Comparison of ENCODE assay signal across 21 cellular contexts in genomic region chr6:161194374-161194773, GRCh38.
"Had no signal": no experiment of that assay in that cellular context is flagged by ENCODE, and none has a peak within 500 bp of the region (broad histone marks: within the 10 kb centered on the region; RNA-seq: fewer than 3 reads in every experiment).

No MANE protein-coding gene starts in this region.

- H3K27ac Mint-ChIP-seq: dendritic cell treated with granulocyte-macrophage colony-stimulating factor and Interleukin-4, amounts not matched to agents 40 ng/mL and 50 ng/mL, for 4 days; naive thymus-derived CD8-positive, alpha-beta T cell; progenitor cell of endocrine pancreas; stimulated activated effector memory CD8-positive, alpha-beta T cell treated with anti-CD3 and anti-CD28 coated beads, Interleukin-12 subunit alpha, Interleukin-12 subunit beta, amount 100 ng/mL, for 72 hours had no signal

- H3K36me3 Mint-ChIP-seq: stimulated activated effector memory CD8-positive, alpha-beta T cell treated with anti-CD3 and anti-CD28 coated beads, Interleukin-12 subunit alpha, Interleukin-12 subunit beta, amount 100 ng/mL, for 72 hours had no signal

- DNase-seq: colonic mucosa; effector memory CD4-positive, alpha-beta T cell; esophagus squamous epithelium; hypothalamus; immature natural killer cell; islet precursor cell; kidney glomerular epithelial cell; left ventricle myocardium superior; lower lobe of right lung; naive thymus-derived CD8-positive, alpha-beta T cell; sigmoid colon; stimulated activated CD4-positive, alpha-beta T cell treated with anti-CD3 and anti-CD28 coated beads, Interleukin-2, amount 100 ng/mL, for 24 hours; stimulated activated CD4-positive, alpha-beta T cell treated with anti-CD3 and anti-CD28 coated beads, Interleukin-4, amount 100 ng/mL, for 24 hours; stimulated activated naive CD4-positive, alpha-beta T cell treated with Interleukin-2 at 50 U/mL for 16 hours; stomach; thyroid gland; trophoblast cell had no signal

- H3K4me3 ChIP-seq: colonic mucosa, esophagus squamous epithelium, lower lobe of right lung, sigmoid colon, stomach, thyroid gland had no signal

- H3K27ac ChIP-seq: colonic mucosa, esophagus squamous epithelium, lower lobe of right lung, parathyroid adenoma, sigmoid colon, stomach, thyroid gland had no signal

- H3K4me1 ChIP-seq: colonic mucosa, lower lobe of right lung, parathyroid adenoma, sigmoid colon, stomach had no signal

- H3K9me3 ChIP-seq: colonic mucosa, esophagus squamous epithelium, lower lobe of right lung, sigmoid colon, stomach, thyroid gland had no signal

- H3K27me3 Mint-ChIP-seq: dendritic cell treated with granulocyte-macrophage colony-stimulating factor and Interleukin-4, amounts not matched to agents 40 ng/mL and 50 ng/mL, for 4 days; naive thymus-derived CD8-positive, alpha-beta T cell; progenitor cell of endocrine pancreas had no signal

- ATAC-seq: left ventricle myocardium superior; lower lobe of right lung; naive thymus-derived CD8-positive, alpha-beta T cell; stimulated activated effector memory CD8-positive, alpha-beta T cell treated with anti-CD3 and anti-CD28 coated beads, Interleukin-12 subunit alpha, Interleukin-12 subunit beta, amount 100 ng/mL, for 72 hours had no signal

- H3K4me3 Mint-ChIP-seq: dendritic cell treated with granulocyte-macrophage colony-stimulating factor and Interleukin-4, amounts not matched to agents 40 ng/mL and 50 ng/mL, for 4 days; immature natural killer cell; naive thymus-derived CD8-positive, alpha-beta T cell; stimulated activated effector memory CD8-positive, alpha-beta T cell treated with anti-CD3 and anti-CD28 coated beads, Interleukin-12 subunit alpha, Interleukin-12 subunit beta, amount 100 ng/mL, for 72 hours had no signal

- H3K27me3 ChIP-seq: colonic mucosa, esophagus squamous epithelium, sigmoid colon, stomach, thyroid gland had no signal

- H3K36me3 ChIP-seq: colonic mucosa, esophagus squamous epithelium, lower lobe of right lung, sigmoid colon, stomach, thyroid gland had no signal
